10 cellular contexts compared by ENCODE assay signal in genomic region chr1:151310986-151311385, GRCh38. TPM values are rescaled to one million over a fixed set of nuclear protein-coding genes. Genes with fewer than 3 reads are reported as not detected.
DNase-seq lines count a peak whose midpoint lies in the region; ATAC-seq and TF ChIP-seq lines count a peak whose summit lies in the region.
"Had no signal": no experiment of that assay in that cellular context is flagged by ENCODE, and none has a peak within 500 bp of the region (broad histone marks: within the 10 kb centered on the region; RNA-seq: fewer than 3 reads in every experiment).

No MANE protein-coding gene starts in this region.

- H3K27me3 ChIP-seq in mammary epithelial cell (ENCODE audit: insufficient read depth, low read length) (no peaks in the 10 kb centered on the region), tibial nerve (no peaks in the 10 kb centered on the region)

- peaks cover 37% of the 10 kb centered on the region for H3K4me1 Mint-ChIP-seq in activated naive CD4-positive, alpha-beta T cell treated with anti-CD3 and anti-CD28 coated beads for 36 hours (ENCODE audit: low read depth)
- H3K4me1 Mint-ChIP-seq in memory B cell, result peaks cover 23% of the 10 kb centered on the region

- H3K9me3 Mint-ChIP-seq in activated naive CD4-positive, alpha-beta T cell treated with anti-CD3 and anti-CD28 coated beads for 36 hours, result no peaks in the 10 kb centered on the region
- H3K9me3 Mint-ChIP-seq in memory B cell, result no peaks in the 10 kb centered on the region
- H3K9me3 Mint-ChIP-seq: naive B cell had no signal

- intact Hi-C loops in activated naive CD4-positive, alpha-beta T cell treated with anti-CD3 and anti-CD28 coated beads for 36 hours (cut with micrococcal nuclease), result loop anchor here (1.0 kb wide), 5 partner anchors 16 to 389 kb away; partner anchors contain the start of genes PI4KB, PSMB4 and RFX5
- intact Hi-C loops in mammary epithelial cell (cut with micrococcal nuclease), result loop anchor here (1.0 kb wide), 1 partner anchor 16 kb away; the partner anchor contains the start of gene PI4KB

- H3K4me1 ChIP-seq in mammary epithelial cell (ENCODE audit: insufficient read depth, low read length), result peaks cover 31% of the 10 kb centered on the region
- peaks cover 13 to 81% (median 63%) of the 10 kb centered on the region in 4 donors for H3K4me1 ChIP-seq in tibial nerve

- in situ Hi-C loops in mammary epithelial cell (cut with MboI; ENCODE audit: low sequenced_read_pairs in 2 of 2), result no loop called here

- H3K4me2 ChIP-seq in mammary epithelial cell (ENCODE audit: insufficient read depth, low read depth, low read length), result no peak overlapping the region

- H3K79me2 ChIP-seq in mammary epithelial cell (ENCODE audit: insufficient read depth, low read length), result peaks cover 35% of the 10 kb centered on the region

- ATAC-seq in memory B cell (ENCODE audit: low read depth) (no peak), HG02798 (IDR thresholded peaks at IDR 0.05; ENCODE audit: poor library complexity, unreplicated experiment) (no peak), HG02759 (IDR thresholded peaks at IDR 0.05; ENCODE audit: unreplicated experiment) (no peak)

- H4K20me1 ChIP-seq in mammary epithelial cell (ENCODE audit: insufficient read depth, low read length), result peaks cover 2% of the 10 kb centered on the region

- no peak overlapping the region for H3K4me3 Mint-ChIP-seq in activated naive CD4-positive, alpha-beta T cell treated with anti-CD3 and anti-CD28 coated beads for 36 hours
- no peak overlapping the region for H3K4me3 Mint-ChIP-seq in memory B cell
- H3K4me3 Mint-ChIP-seq: naive B cell had no signal

- H3K4me3 ChIP-seq in mammary epithelial cell (replicated peaks in 1 of 3; ENCODE audit: insufficient read depth in 1 of 3, low read depth in 2 of 3, low read length in 3 of 3), result no peak overlapping the region
- H3K4me3 ChIP-seq in tibial nerve, result no peak overlapping the region

- no peaks in the 10 kb centered on the region for H3K27me3 Mint-ChIP-seq in activated naive CD4-positive, alpha-beta T cell treated with anti-CD3 and anti-CD28 coated beads for 36 hours (ENCODE audit: low read depth)
- H3K27me3 Mint-ChIP-seq in memory B cell, result no peaks in the 10 kb centered on the region
- H3K27me3 Mint-ChIP-seq: naive B cell had no signal

- dilution Hi-C loops in mammary epithelial cell (cut with HindIII; ENCODE audit: low sequenced_read_pairs), result loop anchor here (5.0 kb wide), 1 partner anchor 96 kb away; no protein-coding TSS in a partner anchor

- TF ChIP-seq CTCF in mammary epithelial cell (conservative IDR thresholded peaks at IDR 0.05 in 1 of 2, IDR thresholded peaks at IDR 0.05 in 1 of 2; ENCODE audit: extremely low read depth in 1 of 2, insufficient read depth in 1 of 2, low read depth in 1 of 2, low read length in 2 of 2) (no peak), tibial nerve (IDR thresholded peaks at IDR 0.05) (no peak)

- peaks cover 16% of the 10 kb centered on the region for H3K36me3 Mint-ChIP-seq in activated naive CD4-positive, alpha-beta T cell treated with anti-CD3 and anti-CD28 coated beads for 36 hours (ENCODE audit: low read depth)
- peaks cover 42% of the 10 kb centered on the region for H3K36me3 Mint-ChIP-seq in memory B cell

- H3K36me3 ChIP-seq in mammary epithelial cell (ENCODE audit: insufficient read depth, low read length) (peaks cover 32% of the 10 kb centered on the region), tibial nerve (peaks cover 4 to 42% (median 23%) of the 10 kb centered on the region in 3 donors)

- no peak for TF ChIP-seq POLR2A in tibial nerve (IDR thresholded peaks at IDR 0.05)

- H2AFZ ChIP-seq in mammary epithelial cell (ENCODE audit: low read depth, low read length), result no peak overlapping the region

- no peak for TF ChIP-seq EP300 in tibial nerve (IDR thresholded peaks at IDR 0.05)

- DNase-seq in activated naive CD4-positive, alpha-beta T cell treated with anti-CD3 and anti-CD28 coated beads for 36 hours, result no peak
- DNase-seq in activated naive CD4-positive, alpha-beta T cell (lab: John Stamatoyannopoulos, UW), result no peak
- no peak for DNase-seq in mammary epithelial cell
- no peak for DNase-seq in memory B cell (ENCODE audit: low spot score in 2 of 2)
- DNase-seq in tibial nerve (ENCODE audit: low spot score in 2 of 2), result no peak
- no peak for DNase-seq in ureter (ENCODE audit: low spot score)
- DNase-seq: naive B cell, NCI-H146 had no signal

- peak overlapping the region; percentile 0 for H3K27ac ChIP-seq in mammary epithelial cell (ENCODE audit: insufficient read depth, low read depth, low read length)
- H3K27ac ChIP-seq in tibial nerve, result peak overlapping the region; percentile 58 to 95 (median 84)

- H3K9ac ChIP-seq in mammary epithelial cell (ENCODE audit: insufficient read depth, low read length), result no peak overlapping the region

- 76% methylated on average over 4 of the region's 4 CpGs for WGBS in mammary epithelial cell (ENCODE audit: low coverage, missing lambda C conversion rate)
- WGBS in tibial nerve, 2 donors, result 47 to 60% methylated on average over 4 of the region's 4 CpGs

- no TSS peak for BruUV-seq in mammary epithelial cell (replicated peaks; lab: Mats Ljungman, UMichigan)

- peak overlapping the region; percentile 92 for H3K27ac Mint-ChIP-seq in activated naive CD4-positive, alpha-beta T cell treated with anti-CD3 and anti-CD28 coated beads for 36 hours
- H3K27ac Mint-ChIP-seq in memory B cell, result peak overlapping the region; percentile 49

- CTCF ChIA-PET in activated naive CD4-positive, alpha-beta T cell treated with anti-CD3 and anti-CD28 coated beads for 36 hours (lab: Charles Lee), result interaction anchor here (0.7 to 6.0 kb wide), 6 partner anchors 10 to 36 kb away, joined by 3 to 68 read pairs (median 17); partner anchors contain the start of genes PI4KB, RFX5 and ZNF687
- CTCF ChIA-PET in mammary epithelial cell (lab: Charles Lee; ENCODE audit: low non-redundant PET), result no interaction called here

- no peaks in the 10 kb centered on the region for H3K9me3 ChIP-seq in mammary epithelial cell (replicated peaks; ENCODE audit: insufficient read depth, low read length)
- H3K9me3 ChIP-seq in tibial nerve, result no peaks in the 10 kb centered on the region

RNA-seq across cellular contexts. Expression of gene PI4KB, which starts 16.2 kb away (rescaled TPM):
- total RNA-seq in activated naive CD4-positive, alpha-beta T cell treated with anti-CD3 and anti-CD28 coated beads for 36 hours, result 10 to 100 TPM; 64.1 to 69.2 TPM
- total RNA-seq in mammary epithelial cell (10 to 100 TPM; 46.7 to 58.3 TPM), tibial nerve (100 to 1,000 TPM in 1 of 4 donors, 10 to 100 TPM in 3; 69.9 to 100 (median 72.3) TPM), ureter (91.5 TPM)
- 57.9 TPM for polyA plus RNA-seq in mammary epithelial cell
- polyA minus RNA-seq in mammary epithelial cell, result 135 TPM

RNA-seq across cellular contexts. Expression of gene ZNF687, which starts 28.9 kb away (rescaled TPM):
- total RNA-seq in activated naive CD4-positive, alpha-beta T cell treated with anti-CD3 and anti-CD28 coated beads for 36 hours, result 10 to 100 TPM; 20.9 to 22.0 TPM
- total RNA-seq in mammary epithelial cell (10 to 100 TPM; 17.7 to 23.3 TPM), tibial nerve (10 to 100 TPM; 21.1 to 35.3 (median 27.1) TPM), ureter (27.8 TPM)
- 11.5 TPM for polyA plus RNA-seq in mammary epithelial cell
- polyA minus RNA-seq in mammary epithelial cell, result 22.0 TPM

RNA-seq across cellular contexts. Expression of gene RFX5, which starts 36.1 kb away (rescaled TPM):
- 10 to 100 TPM; 62.3 to 63.4 TPM for total RNA-seq in activated naive CD4-positive, alpha-beta T cell treated with anti-CD3 and anti-CD28 coated beads for 36 hours
- total RNA-seq in mammary epithelial cell (10 to 100 TPM; 45.5 to 45.9 TPM), tibial nerve (10 to 100 TPM; 17.7 to 45.0 (median 32.8) TPM), ureter (32.5 TPM)
- 28.5 TPM for polyA plus RNA-seq in mammary epithelial cell
- polyA minus RNA-seq in mammary epithelial cell, result 33.7 TPM

RNA-seq across cellular contexts. Expression of gene PSMD4, which starts 56.5 kb away (rescaled TPM):
- 100 to 1,000 TPM; 167 to 192 TPM for total RNA-seq in activated naive CD4-positive, alpha-beta T cell treated with anti-CD3 and anti-CD28 coated beads for 36 hours
- total RNA-seq in mammary epithelial cell (100 to 1,000 TPM in 1 of 2 donors, 10 to 100 TPM in 1; 94.7 to 167 TPM), tibial nerve (100 to 1,000 TPM; 112 to 153 (median 120) TPM), ureter (120 TPM)
- 223 TPM for polyA plus RNA-seq in mammary epithelial cell
- polyA minus RNA-seq in mammary epithelial cell, result 161 TPM
